In genomic region chr11:18657696-18658095, GRCh38 we compare ENCODE assay signal across 34 cellular contexts. TPM values are rescaled to one million over a fixed set of nuclear protein-coding genes. Genes with fewer than 3 reads are reported as not detected.
"Had no signal": no experiment of that assay in that cellular context is flagged by ENCODE, and none has a peak within 500 bp of the region (broad histone marks: within the 10 kb centered on the region; RNA-seq: fewer than 3 reads in every experiment).

No MANE protein-coding gene starts in this region.

- H3K9me3 Mint-ChIP-seq: activated B cell treated with CpG ODN at 0.5 μM for 24 hours; activated naive CD4-positive, alpha-beta T cell treated with anti-CD3 and anti-CD28 coated beads, Interleukin-2, amount 10 ng/mL, durations not matched to agents 7 days and 5 days; T-helper 2 cell treated with Interferon-gamma antibody and Interleukin-4, amounts not matched to agents 5 μg/mL and 100 μg/mL, for 36 hours had no signal

- H3K27ac Mint-ChIP-seq: activated B cell treated with CpG ODN at 0.5 μM for 24 hours; activated CD4-positive, alpha-beta memory T cell treated with anti-CD3 and anti-CD28 coated beads for 36 hours; activated naive CD4-positive, alpha-beta T cell treated with anti-CD3 and anti-CD28 coated beads, Interleukin-2, amount 10 ng/mL, durations not matched to agents 7 days and 5 days; activated naive CD8-positive, alpha-beta T cell; activated naive CD8-positive, alpha-beta T cell treated with anti-CD3 and anti-CD28 coated beads, Interleukin-2, amount 50 U/mL, for 24 hours; brain; T-helper 1 cell treated with Interleukin-12 subunit alpha and Interleukin-12 subunit beta and Interleukin-4 antibody, amounts not matched to agents 30 μg/mL and 1 μg/mL, for 36 hours; T-helper 2 cell treated with Interferon-gamma antibody and Interleukin-4, amounts not matched to agents 5 μg/mL and 100 μg/mL, for 36 hours had no signal

- H3K4me3 Mint-ChIP-seq: activated B cell treated with CpG ODN at 0.5 μM for 24 hours; activated CD4-positive, alpha-beta memory T cell treated with anti-CD3 and anti-CD28 coated beads for 36 hours; activated naive CD4-positive, alpha-beta T cell treated with anti-CD3 and anti-CD28 coated beads, Interleukin-2, amount 10 ng/mL, durations not matched to agents 7 days and 5 days; activated naive CD8-positive, alpha-beta T cell; activated naive CD8-positive, alpha-beta T cell treated with anti-CD3 and anti-CD28 coated beads, Interleukin-2, amount 50 U/mL, for 24 hours; brain; IgD-negative memory B cell; T-helper 1 cell treated with Interleukin-12 subunit alpha and Interleukin-12 subunit beta and Interleukin-4 antibody, amounts not matched to agents 30 μg/mL and 1 μg/mL, for 36 hours; T-helper 2 cell treated with Interferon-gamma antibody and Interleukin-4, amounts not matched to agents 5 μg/mL and 100 μg/mL, for 36 hours had no signal

- H3K9me3 ChIP-seq: MG63 had no signal

- ATAC-seq: activated naive CD8-positive, alpha-beta T cell treated with anti-CD3 and anti-CD28 coated beads, Interleukin-2, amount 50 U/mL, for 24 hours had no signal

- H3K27me3 ChIP-seq: MG63 had no signal

- H3K27ac ChIP-seq: SK-N-MC, VCaP had no signal

- H3K4me1 Mint-ChIP-seq: activated B cell treated with CpG ODN at 0.5 μM for 24 hours; activated naive CD8-positive, alpha-beta T cell treated with anti-CD3 and anti-CD28 coated beads, Interleukin-2, amount 50 U/mL, for 24 hours; brain; IgD-negative memory B cell had no signal

- H3K36me3 ChIP-seq: MG63 had no signal

- H3K4me3 ChIP-seq: MG63, SK-N-MC had no signal

- DNase-seq: activated B cell treated with CpG ODN at 0.5 μM for 24 hours; activated CD4-positive, alpha-beta memory T cell treated with anti-CD3 and anti-CD28 coated beads for 36 hours; activated CD4-positive, alpha-beta T cell treated with anti-CD3 and anti-CD28 coated beads for 4 hours; activated CD4-positive, alpha-beta T cell treated with anti-CD3 and anti-CD28 coated beads, Interleukin-2, amount 50 U/mL, for 1 hour; activated CD4-positive, CD25-positive, alpha-beta regulatory T cell treated with anti-CD3 and anti-CD28 coated beads, Interleukin-2, amount 50 U/mL, for 72 hours; activated CD8-positive, alpha-beta memory T cell treated with anti-CD3 and anti-CD28 coated beads, Interleukin-2, amount 50 U/mL, for 4 hours; activated effector memory CD4-positive, alpha-beta T cell treated with Interleukin-2 at 50 U/mL for 16 hours; activated naive CD4-positive, alpha-beta T cell treated with anti-CD3 and anti-CD28 coated beads, Interleukin-2, amount 10 ng/mL, durations not matched to agents 7 days and 5 days; activated naive CD8-positive, alpha-beta T cell treated with anti-CD3 and anti-CD28 coated beads, Interleukin-2, amount 50 U/mL, for 24 hours; activated T-cell treated with anti-CD3 and anti-CD28 coated beads for 4 hours; activated T-cell treated with anti-CD3 and anti-CD28 coated beads, Interleukin-2, amount 50 U/mL, for 48 hours; anterior cingulate cortex; caudate nucleus; cerebellar nuclear complex; Kasumi-1; KG1; MG63; NCI-H1048; NCI-H1105 treated with DMSO at 0.1 percent for 48 hours; NCI-H1436; NCI-H1694 treated with DMSO at 0.1 percent for 48 hours; NCI-H2029; NCI-H345; NCI-H524 treated with DMSO at 0.1 percent for 48 hours; Right ventricle myocardium superior had no signal

- H3K36me3 Mint-ChIP-seq: activated CD4-positive, alpha-beta memory T cell treated with anti-CD3 and anti-CD28 coated beads for 36 hours; activated naive CD4-positive, alpha-beta T cell treated with anti-CD3 and anti-CD28 coated beads, Interleukin-2, amount 10 ng/mL, durations not matched to agents 7 days and 5 days; brain; IgD-negative memory B cell had no signal

RNA-seq across cellular contexts. Expression of gene TMEM86A, which starts 40.9 kb away (rescaled TPM):
- total RNA-seq: NCI-H460 had no signal

RNA-seq across cellular contexts. Expression of gene MISFA, which starts 58.1 kb away (rescaled TPM):
- total RNA-seq: OCI-LY7 had no signal
